Comparison of ENCODE assay signal across 1 cellular context in genomic region chr10:72273410-72274212, GRCh38.
A peak's percentile ranks its signal among the peaks of the same experiment; 100 is the strongest.
TF ChIP-seq lines count a peak whose summit lies in the region.

TSS of gene DDIT4 (plus strand) at chr10:72273924. CDS start at chr10:72274217, 293 bp downstream.

TF ChIP-seq in HepG2, 621 proteins besides CTCF, POLR2A, EP300 and RAD21 (continued from another document and continues in another):
- TF ChIP-seq, protein P1, sequence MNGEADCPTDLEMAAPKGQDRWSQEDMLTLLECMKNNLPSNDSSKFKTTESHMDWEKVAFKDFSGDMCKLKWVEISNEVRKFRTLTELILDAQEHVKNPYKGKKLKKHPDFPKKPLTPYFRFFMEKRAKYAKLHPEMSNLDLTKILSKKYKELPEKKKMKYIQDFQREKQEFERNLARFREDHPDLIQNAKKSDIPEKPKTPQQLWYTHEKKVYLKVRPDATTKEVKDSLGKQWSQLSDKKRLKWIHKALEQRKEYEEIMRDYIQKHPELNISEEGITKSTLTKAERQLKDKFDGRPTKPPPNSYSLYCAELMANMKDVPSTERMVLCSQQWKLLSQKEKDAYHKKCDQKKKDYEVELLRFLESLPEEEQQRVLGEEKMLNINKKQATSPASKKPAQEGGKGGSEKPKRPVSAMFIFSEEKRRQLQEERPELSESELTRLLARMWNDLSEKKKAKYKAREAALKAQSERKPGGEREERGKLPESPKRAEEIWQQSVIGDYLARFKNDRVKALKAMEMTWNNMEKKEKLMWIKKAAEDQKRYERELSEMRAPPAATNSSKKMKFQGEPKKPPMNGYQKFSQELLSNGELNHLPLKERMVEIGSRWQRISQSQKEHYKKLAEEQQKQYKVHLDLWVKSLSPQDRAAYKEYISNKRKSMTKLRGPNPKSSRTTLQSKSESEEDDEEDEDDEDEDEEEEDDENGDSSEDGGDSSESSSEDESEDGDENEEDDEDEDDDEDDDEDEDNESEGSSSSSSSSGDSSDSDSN (CRISPR knock-in tag; IDR thresholded peaks at IDR 0.05): peak; percentile 85
- TF ChIP-seq ZNF616 (CRISPR knock-in tag; IDR thresholded peaks at IDR 0.05; ENCODE audit: low read depth) (no peak), PRDM10 (CRISPR knock-in tag; IDR thresholded peaks at IDR 0.05; ENCODE audit: low read depth) (peak; percentile 26; the same call in 1 of the 2 replicates), ISX (CRISPR knock-in tag; conservative IDR thresholded peaks at IDR 0.05) (peak; percentile 94; the same call in 1 of the 2 replicates), NKX3-1 (CRISPR knock-in tag; IDR thresholded peaks at IDR 0.05) (peak; percentile 92), FOSL2 (CRISPR knock-in tag; IDR thresholded peaks at IDR 0.05) (no peak; the same call in none of the 2 replicates), ZNF224 (CRISPR knock-in tag; IDR thresholded peaks at IDR 0.05) (0 out of 2 replicates have a peak, but pooled peaks have one; percentile 85), ZNF543 (CRISPR knock-in tag; IDR thresholded peaks at IDR 0.05) (peak; percentile 79), AGO1 (IDR thresholded peaks at IDR 0.05; ENCODE audit: low read depth, low read length, poor library complexity, severe bottlenecking) (peak; percentile 82), AKAP8 (CRISPR knock-in tag; IDR thresholded peaks at IDR 0.05) (peak; percentile 86; the same call in 1 of the 2 replicates), POLR2AphosphoS2 (IDR thresholded peaks at IDR 0.05; ENCODE audit: low read depth, low read length) (peak; percentile 87), ZNF530 (CRISPR knock-in tag; IDR thresholded peaks at IDR 0.05; ENCODE audit: low read depth) (0 out of 2 replicates have a peak, but pooled peaks have one; percentile 37), ZNF10 (CRISPR knock-in tag; IDR thresholded peaks at IDR 0.05; ENCODE audit: borderline replicate concordance, low read depth) (no peak), MED13 (CRISPR knock-in tag; IDR thresholded peaks at IDR 0.05) (peak; percentile 93), ZBED4 (CRISPR knock-in tag; IDR thresholded peaks at IDR 0.05; ENCODE audit: borderline replicate concordance) (peak; percentile 80), ZNF780A (CRISPR knock-in tag; IDR thresholded peaks at IDR 0.05) (peak; percentile 94), GFI1 (CRISPR knock-in tag; IDR thresholded peaks at IDR 0.05; ENCODE audit: borderline replicate concordance) (peak; percentile 40), NR3C1 (CRISPR knock-in tag; IDR thresholded peaks at IDR 0.05) (no peak), ZNF773 (CRISPR knock-in tag; IDR thresholded peaks at IDR 0.05; ENCODE audit: borderline replicate concordance) (peak; percentile 93; the same call in 1 of the 2 replicates), MAF1 (CRISPR knock-in tag; IDR thresholded peaks at IDR 0.05; ENCODE audit: borderline replicate concordance) (peak; percentile 95; the same call in 1 of the 2 replicates), HMG20A (CRISPR knock-in tag; IDR thresholded peaks at IDR 0.05; ENCODE audit: borderline replicate concordance) (no peak), XBP1 (CRISPR knock-in tag; IDR thresholded peaks at IDR 0.05) (peak; percentile 62; the same call in 1 of the 2 replicates), ZNF607 (CRISPR knock-in tag; IDR thresholded peaks at IDR 0.05; ENCODE audit: borderline replicate concordance) (peak; percentile 98), SMAD1 (CRISPR knock-in tag; IDR thresholded peaks at IDR 0.05; ENCODE audit: borderline replicate concordance, low read depth) (peak; percentile 74), GATAD2A (CRISPR knock-in tag; IDR thresholded peaks at IDR 0.05) (peak; percentile 40), PHF20 (CRISPR knock-in tag; IDR thresholded peaks at IDR 0.05) (0 out of 2 replicates have a peak, but pooled peaks have one; percentile 31)
- TF ChIP-seq, protein P2, sequence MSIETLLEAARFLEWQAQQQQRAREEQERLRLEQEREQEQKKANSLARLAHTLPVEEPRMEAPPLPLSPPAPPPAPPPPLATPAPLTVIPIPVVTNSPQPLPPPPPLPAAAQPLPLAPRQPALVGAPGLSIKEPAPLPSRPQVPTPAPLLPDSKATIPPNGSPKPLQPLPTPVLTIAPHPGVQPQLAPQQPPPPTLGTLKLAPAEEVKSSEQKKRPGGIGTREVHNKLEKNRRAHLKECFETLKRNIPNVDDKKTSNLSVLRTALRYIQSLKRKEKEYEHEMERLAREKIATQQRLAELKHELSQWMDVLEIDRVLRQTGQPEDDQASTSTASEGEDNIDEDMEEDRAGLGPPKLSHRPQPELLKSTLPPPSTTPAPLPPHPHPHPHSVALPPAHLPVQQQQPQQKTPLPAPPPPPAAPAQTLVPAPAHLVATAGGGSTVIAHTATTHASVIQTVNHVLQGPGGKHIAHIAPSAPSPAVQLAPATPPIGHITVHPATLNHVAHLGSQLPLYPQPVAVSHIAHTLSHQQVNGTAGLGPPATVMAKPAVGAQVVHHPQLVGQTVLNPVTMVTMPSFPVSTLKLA (IDR thresholded peaks at IDR 0.05): peak; percentile 59
- TF ChIP-seq, protein P3, sequence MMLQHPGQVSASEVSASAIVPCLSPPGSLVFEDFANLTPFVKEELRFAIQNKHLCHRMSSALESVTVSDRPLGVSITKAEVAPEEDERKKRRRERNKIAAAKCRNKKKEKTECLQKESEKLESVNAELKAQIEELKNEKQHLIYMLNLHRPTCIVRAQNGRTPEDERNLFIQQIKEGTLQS (CRISPR knock-in tag; IDR thresholded peaks at IDR 0.05): peak; percentile 60
- TF ChIP-seq, protein P4, sequence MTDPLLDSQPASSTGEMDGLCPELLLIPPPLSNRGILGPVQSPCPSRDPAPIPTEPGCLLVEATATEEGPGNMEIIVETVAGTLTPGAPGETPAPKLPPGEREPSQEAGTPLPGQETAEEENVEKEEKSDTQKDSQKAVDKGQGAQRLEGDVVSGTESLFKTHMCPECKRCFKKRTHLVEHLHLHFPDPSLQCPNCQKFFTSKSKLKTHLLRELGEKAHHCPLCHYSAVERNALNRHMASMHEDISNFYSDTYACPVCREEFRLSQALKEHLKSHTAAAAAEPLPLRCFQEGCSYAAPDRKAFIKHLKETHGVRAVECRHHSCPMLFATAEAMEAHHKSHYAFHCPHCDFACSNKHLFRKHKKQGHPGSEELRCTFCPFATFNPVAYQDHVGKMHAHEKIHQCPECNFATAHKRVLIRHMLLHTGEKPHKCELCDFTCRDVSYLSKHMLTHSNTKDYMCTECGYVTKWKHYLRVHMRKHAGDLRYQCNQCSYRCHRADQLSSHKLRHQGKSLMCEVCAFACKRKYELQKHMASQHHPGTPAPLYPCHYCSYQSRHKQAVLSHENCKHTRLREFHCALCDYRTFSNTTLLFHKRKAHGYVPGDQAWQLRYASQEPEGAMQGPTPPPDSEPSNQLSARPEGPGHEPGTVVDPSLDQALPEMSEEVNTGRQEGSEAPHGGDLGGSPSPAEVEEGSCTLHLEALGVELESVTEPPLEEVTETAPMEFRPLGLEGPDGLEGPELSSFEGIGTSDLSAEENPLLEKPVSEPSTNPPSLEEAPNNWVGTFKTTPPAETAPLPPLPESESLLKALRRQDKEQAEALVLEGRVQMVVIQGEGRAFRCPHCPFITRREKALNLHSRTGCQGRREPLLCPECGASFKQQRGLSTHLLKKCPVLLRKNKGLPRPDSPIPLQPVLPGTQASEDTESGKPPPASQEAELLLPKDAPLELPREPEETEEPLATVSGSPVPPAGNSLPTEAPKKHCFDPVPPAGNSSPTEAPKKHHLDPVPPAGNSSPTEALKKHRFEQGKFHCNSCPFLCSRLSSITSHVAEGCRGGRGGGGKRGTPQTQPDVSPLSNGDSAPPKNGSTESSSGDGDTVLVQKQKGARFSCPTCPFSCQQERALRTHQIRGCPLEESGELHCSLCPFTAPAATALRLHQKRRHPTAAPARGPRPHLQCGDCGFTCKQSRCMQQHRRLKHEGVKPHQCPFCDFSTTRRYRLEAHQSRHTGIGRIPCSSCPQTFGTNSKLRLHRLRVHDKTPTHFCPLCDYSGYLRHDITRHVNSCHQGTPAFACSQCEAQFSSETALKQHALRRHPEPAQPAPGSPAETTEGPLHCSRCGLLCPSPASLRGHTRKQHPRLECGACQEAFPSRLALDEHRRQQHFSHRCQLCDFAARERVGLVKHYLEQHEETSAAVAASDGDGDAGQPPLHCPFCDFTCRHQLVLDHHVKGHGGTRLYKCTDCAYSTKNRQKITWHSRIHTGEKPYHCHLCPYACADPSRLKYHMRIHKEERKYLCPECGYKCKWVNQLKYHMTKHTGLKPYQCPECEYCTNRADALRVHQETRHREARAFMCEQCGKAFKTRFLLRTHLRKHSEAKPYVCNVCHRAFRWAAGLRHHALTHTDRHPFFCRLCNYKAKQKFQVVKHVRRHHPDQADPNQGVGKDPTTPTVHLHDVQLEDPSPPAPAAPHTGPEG (CRISPR knock-in tag; IDR thresholded peaks at IDR 0.05): peak; percentile 96
- TF ChIP-seq, protein P5, sequence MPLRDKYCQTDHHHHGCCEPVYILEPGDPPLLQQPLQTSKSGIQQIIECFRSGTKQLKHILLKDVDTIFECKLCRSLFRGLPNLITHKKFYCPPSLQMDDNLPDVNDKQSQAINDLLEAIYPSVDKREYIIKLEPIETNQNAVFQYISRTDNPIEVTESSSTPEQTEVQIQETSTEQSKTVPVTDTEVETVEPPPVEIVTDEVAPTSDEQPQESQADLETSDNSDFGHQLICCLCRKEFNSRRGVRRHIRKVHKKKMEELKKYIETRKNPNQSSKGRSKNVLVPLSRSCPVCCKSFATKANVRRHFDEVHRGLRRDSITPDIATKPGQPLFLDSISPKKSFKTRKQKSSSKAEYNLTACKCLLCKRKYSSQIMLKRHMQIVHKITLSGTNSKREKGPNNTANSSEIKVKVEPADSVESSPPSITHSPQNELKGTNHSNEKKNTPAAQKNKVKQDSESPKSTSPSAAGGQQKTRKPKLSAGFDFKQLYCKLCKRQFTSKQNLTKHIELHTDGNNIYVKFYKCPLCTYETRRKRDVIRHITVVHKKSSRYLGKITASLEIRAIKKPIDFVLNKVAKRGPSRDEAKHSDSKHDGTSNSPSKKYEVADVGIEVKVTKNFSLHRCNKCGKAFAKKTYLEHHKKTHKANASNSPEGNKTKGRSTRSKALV (CRISPR knock-in tag; IDR thresholded peaks at IDR 0.05): 0 out of 2 replicates have a peak, but pooled peaks have one; percentile 67
- TF ChIP-seq, protein P6, sequence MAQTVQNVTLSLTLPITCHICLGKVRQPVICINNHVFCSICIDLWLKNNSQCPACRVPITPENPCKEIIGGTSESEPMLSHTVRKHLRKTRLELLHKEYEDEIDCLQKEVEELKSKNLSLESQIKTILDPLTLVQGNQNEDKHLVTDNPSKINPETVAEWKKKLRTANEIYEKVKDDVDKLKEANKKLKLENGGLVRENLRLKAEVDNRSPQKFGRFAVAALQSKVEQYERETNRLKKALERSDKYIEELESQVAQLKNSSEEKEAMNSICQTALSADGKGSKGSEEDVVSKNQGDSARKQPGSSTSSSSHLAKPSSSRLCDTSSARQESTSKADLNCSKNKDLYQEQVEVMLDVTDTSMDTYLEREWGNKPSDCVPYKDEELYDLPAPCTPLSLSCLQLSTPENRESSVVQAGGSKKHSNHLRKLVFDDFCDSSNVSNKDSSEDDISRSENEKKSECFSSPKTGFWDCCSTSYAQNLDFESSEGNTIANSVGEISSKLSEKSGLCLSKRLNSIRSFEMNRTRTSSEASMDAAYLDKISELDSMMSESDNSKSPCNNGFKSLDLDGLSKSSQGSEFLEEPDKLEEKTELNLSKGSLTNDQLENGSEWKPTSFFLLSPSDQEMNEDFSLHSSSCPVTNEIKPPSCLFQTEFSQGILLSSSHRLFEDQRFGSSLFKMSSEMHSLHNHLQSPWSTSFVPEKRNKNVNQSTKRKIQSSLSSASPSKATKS (CRISPR knock-in tag; IDR thresholded peaks at IDR 0.05): no peak; the same call in 1 of the 2 replicates
